Comparison of ENCODE assay signal across 10 cellular contexts in genomic region chr12:108833355-108833733, GRCh38. TPM values are rescaled to one million over a fixed set of nuclear protein-coding genes. Genes with fewer than 3 reads are reported as not detected.
DNase-seq lines count a peak whose midpoint lies in the region; ATAC-seq and TF ChIP-seq lines count a peak whose summit lies in the region.
"Had no signal": no experiment of that assay in that cellular context is flagged by ENCODE, and none has a peak within 500 bp of the region (broad histone marks: within the 10 kb centered on the region; RNA-seq: fewer than 3 reads in every experiment).

No MANE protein-coding gene starts in this region.

- H3K79me2 ChIP-seq in osteoblast (ENCODE audit: insufficient read depth, low read length), result peaks cover 75% of the 10 kb centered on the region

- H2AFZ ChIP-seq in osteoblast (ENCODE audit: low read length), result no peak overlapping the region

- peaks cover 85% of the 10 kb centered on the region for H3K36me3 ChIP-seq in RWPE2 (ENCODE audit: low read depth)
- H3K36me3 ChIP-seq in osteoblast (ENCODE audit: insufficient read depth, low read length), result peaks cover 70% of the 10 kb centered on the region

- ATAC-seq in RWPE2 (ENCODE audit: low read depth), result peak; percentile 76
- ATAC-seq in GM21360 (IDR thresholded peaks at IDR 0.05; ENCODE audit: unreplicated experiment), result no peak
- ATAC-seq in HG02588 (IDR thresholded peaks at IDR 0.05; ENCODE audit: unreplicated experiment), result no peak

- TF ChIP-seq CTCF in RWPE2 (IDR thresholded peaks at IDR 0.05; ENCODE audit: poor library complexity, severe bottlenecking) (no peak), fibroblast of mammary gland (conservative IDR thresholded peaks at IDR 0.05; ENCODE audit: control insufficient read depth, insufficient read depth, low read depth, low read length) (no peak), osteoblast (IDR thresholded peaks at IDR 0.05; ENCODE audit: extremely low read depth, low read depth, low read length) (no peak)

- H3K4me1 ChIP-seq in RWPE2 (ENCODE audit: insufficient read depth, poor library complexity, severe bottlenecking), result peaks cover 58% of the 10 kb centered on the region
- H3K4me1 ChIP-seq in osteoblast (ENCODE audit: insufficient read depth, low read length), result peaks cover 79% of the 10 kb centered on the region

- H3K27me3 ChIP-seq in RWPE2 (ENCODE audit: insufficient read depth, poor library complexity, severe bottlenecking) (no peaks in the 10 kb centered on the region), osteoblast (ENCODE audit: insufficient read depth, low read length) (no peaks in the 10 kb centered on the region)

- H3K9me3 ChIP-seq in RWPE2 (ENCODE audit: severe bottlenecking) (no peaks in the 10 kb centered on the region), osteoblast (ENCODE audit: low read depth, low read length) (no peaks in the 10 kb centered on the region)

- H3K4me2 ChIP-seq in osteoblast (ENCODE audit: insufficient read depth, low read length), result peak overlapping the region; percentile 80

- H3K4me3 ChIP-seq in RWPE2 (ENCODE audit: severe bottlenecking), result no peak overlapping the region
- H3K4me3 ChIP-seq in fibroblast of mammary gland (ENCODE audit: control insufficient read depth, low read depth, low read length), result peak overlapping the region; percentile 16
- H3K4me3 ChIP-seq in osteoblast (ENCODE audit: insufficient read depth, low read length), result peak overlapping the region; percentile 30

- DNase-seq in AG08396 (ENCODE audit: low spot score) (peak; percentile 74), RWPE2 (ENCODE audit: low spot score) (peak; percentile 88), fibroblast of mammary gland (ENCODE audit: low read depth) (peak; percentile 85), osteoblast (ENCODE audit: insufficient read length, low spot score, missing footprints) (peak; percentile 89), NCI-H748 treated with DMSO at 0.1 percent for 48 hours (lab: John Stamatoyannopoulos, UW) (no peak), NCI-H82 (lab: John Stamatoyannopoulos, UW) (no peak)
- DNase-seq: DND-41; effector CD4-positive, alpha-beta T cell had no signal

- H3K27ac ChIP-seq in RWPE2 (ENCODE audit: poor library complexity, severe bottlenecking), result peak overlapping the region; percentile 99
- H3K27ac ChIP-seq in osteoblast (ENCODE audit: low read depth, low read length), result peak overlapping the region; percentile 99

- no peaks in the 10 kb centered on the region for H4K20me1 ChIP-seq in osteoblast (ENCODE audit: insufficient read depth, low read length)

RNA-seq across cellular contexts. Expression of gene SSH1, which starts 24.0 kb away (rescaled TPM):
- total RNA-seq in osteoblast, result 31.8 and 34.2 TPM in 2 replicates

RNA-seq across cellular contexts. Expression of gene DAO, which starts 46.5 kb away (rescaled TPM):
- total RNA-seq in osteoblast, result not detected in 2 replicates

Comparison
In these comparisons a context has a peak if more than half of its experiments do, and no peak if none do; other contexts are left out.
1. DNase-seq: peak in AG08396 (single experiment), RWPE2 (single experiment), fibroblast of mammary gland (single experiment) and osteoblast (single experiment); none in NCI-H748 treated with DMSO at 0.1 percent for 48 hours (single experiment) and NCI-H82 (single experiment).